13 cellular contexts compared by ENCODE assay signal in the genomic region with DNA sequence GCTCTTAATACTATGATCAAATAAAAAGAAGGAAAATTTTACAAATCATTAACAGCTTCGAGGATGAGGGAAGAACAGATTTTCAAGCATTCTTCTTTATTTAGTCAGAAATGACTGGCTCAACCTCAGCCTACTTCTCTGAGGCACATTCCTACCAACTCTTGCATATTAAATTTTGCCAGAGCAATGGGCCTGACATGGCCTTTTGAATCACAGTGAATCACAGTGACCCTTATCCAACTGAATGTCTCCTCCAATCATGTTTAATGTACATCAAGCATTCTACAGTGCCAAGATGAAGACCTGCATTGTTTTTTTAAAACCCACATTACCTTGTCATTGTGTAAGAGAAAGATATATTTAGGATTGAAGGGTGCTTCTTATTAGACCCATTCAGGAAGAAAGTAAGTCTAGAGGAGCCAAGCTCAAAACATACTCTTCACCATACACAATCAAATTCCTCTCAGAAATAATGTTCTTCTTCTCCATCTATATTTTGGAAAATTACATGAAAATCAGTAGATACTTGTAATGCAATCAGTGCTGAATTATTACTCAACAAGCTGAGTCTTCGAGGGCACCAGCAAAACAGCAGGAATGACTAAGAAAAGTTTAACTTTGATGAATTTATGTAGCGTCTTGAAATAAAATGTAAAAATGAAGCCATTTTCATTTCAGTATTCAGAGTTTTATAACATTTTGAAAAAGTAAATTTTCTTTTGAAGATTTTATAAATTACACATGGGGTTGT. TPM values are rescaled to one million over a fixed set of nuclear protein-coding genes. Genes with fewer than 3 reads are reported as not detected.
A peak's percentile ranks its signal among the peaks of the same experiment; 100 is the strongest.
DNase-seq lines count a peak whose midpoint lies in the region; ATAC-seq and TF ChIP-seq lines count a peak whose summit lies in the region.
"Had no signal": no experiment of that assay in that cellular context is flagged by ENCODE, and none has a peak within 500 bp of the region (broad histone marks: within the 10 kb centered on the region; RNA-seq: fewer than 3 reads in every experiment).

No MANE protein-coding gene starts in this region.

- ATAC-seq in naive thymus-derived CD8-positive, alpha-beta T cell, result no peak
- no peak for ATAC-seq in HG03571 (IDR thresholded peaks at IDR 0.05; ENCODE audit: unreplicated experiment)
- ATAC-seq in GM18502 (IDR thresholded peaks at IDR 0.05; ENCODE audit: poor library complexity, unreplicated experiment), result no peak
- ATAC-seq: activated CD8-positive, alpha-beta T cell treated with anti-CD3 and anti-CD28 coated beads, Interleukin-2, amount 10 ng/mL, durations not matched to agents 7 days and 5 days had no signal

- H3K27ac Mint-ChIP-seq in naive thymus-derived CD8-positive, alpha-beta T cell, result peak overlapping the region in 1 of 10 donors; percentile 17
- H3K27ac Mint-ChIP-seq: activated CD8-positive, alpha-beta T cell treated with anti-CD3 and anti-CD28 coated beads, Interleukin-2, amount 10 ng/mL, durations not matched to agents 7 days and 5 days had no signal

- H3K4me3 ChIP-seq in AG10803 (ENCODE audit: low read length), result no peak overlapping the region
- H3K4me3 ChIP-seq: sigmoid colon, uterus had no signal

- peaks cover 1 to 22% (median 17%) of the 10 kb centered on the region in 3 donors for H3K36me3 Mint-ChIP-seq in naive thymus-derived CD8-positive, alpha-beta T cell

- peaks cover 0 to 40% (median 14%) of the 10 kb centered on the region in 9 donors for H3K9me3 Mint-ChIP-seq in naive thymus-derived CD8-positive, alpha-beta T cell

- TF ChIP-seq CTCF in AG10803 (conservative IDR thresholded peaks at IDR 0.05; ENCODE audit: low read length), result no peak

- POLR2A ChIA-PET in naive thymus-derived CD8-positive, alpha-beta T cell (lab: Charles Lee), result no interaction called here

- no peaks in the 10 kb centered on the region for H3K27me3 Mint-ChIP-seq in naive thymus-derived CD8-positive, alpha-beta T cell

- H3K4me3 Mint-ChIP-seq in naive thymus-derived CD8-positive, alpha-beta T cell, result no peak overlapping the region
- H3K4me3 Mint-ChIP-seq: activated CD8-positive, alpha-beta T cell treated with anti-CD3 and anti-CD28 coated beads, Interleukin-2, amount 10 ng/mL, durations not matched to agents 7 days and 5 days had no signal

- DNase-seq in AG10803 (ENCODE audit: low read depth) (peak; percentile 93), NCI-H226 (peak; percentile 86), dedifferentiated amniotic fluid mesenchymal stem cell (ENCODE audit: extremely low spot score) (peak; percentile 76), myocyte (ENCODE audit: low read depth) (peak; percentile 46), OCI-M1 (lab: John Stamatoyannopoulos, UW) (no peak)
- no peak for DNase-seq in naive thymus-derived CD8-positive, alpha-beta T cell
- DNase-seq: activated CD8-positive, alpha-beta T cell treated with anti-CD3 and anti-CD28 coated beads, Interleukin-2, amount 10 ng/mL, durations not matched to agents 7 days and 5 days; cortex of kidney; KG1; sigmoid colon; uterus had no signal

- H3K4me1 Mint-ChIP-seq in naive thymus-derived CD8-positive, alpha-beta T cell, result peaks cover 0 to 2% (median 0%) of the 10 kb centered on the region in 4 donors

RNA-seq across cellular contexts. Expression of gene MOXD1, which starts 44.1 kb away (rescaled TPM):
- total RNA-seq in myocyte, result 4.5 and 6.5 TPM in 2 replicates
- 9.1 TPM for polyA plus RNA-seq in myocyte (2012)
- under 1 TPM; 0.16 to 0.22 TPM for total RNA-seq in naive thymus-derived CD8-positive, alpha-beta T cell
- polyA plus RNA-seq in naive thymus-derived CD8-positive, alpha-beta T cell, result not detected
- total RNA-seq: activated CD8-positive, alpha-beta T cell treated with anti-CD3 and anti-CD28 coated beads, Interleukin-2, amount 10 ng/mL, durations not matched to agents 7 days and 5 days had no signal

Comparison
In these comparisons a context has a peak if more than half of its experiments do, and no peak if none do; other contexts are left out.
1. DNase-seq: peak in AG10803 (single experiment), NCI-H226 (single experiment), dedifferentiated amniotic fluid mesenchymal stem cell (single experiment) and myocyte (single experiment); none in naive thymus-derived CD8-positive, alpha-beta T cell (0 of 10) and OCI-M1 (single experiment).